In genomic region chr2:45909677-45910191, GRCh38 we compare ENCODE assay signal across 8 cellular contexts.
A peak's percentile ranks its signal among the peaks of the same experiment; 100 is the strongest.
DNase-seq lines count a peak whose midpoint lies in the region; ATAC-seq and TF ChIP-seq lines count a peak whose summit lies in the region.

No MANE protein-coding gene starts in this region.

- H3K4me1 Mint-ChIP-seq in stimulated activated effector memory CD8-positive, alpha-beta T cell treated with anti-CD3 and anti-CD28 coated beads, Interleukin-12 subunit alpha, Interleukin-12 subunit beta, amount 100 ng/mL, for 72 hours, result peaks cover 6% of the 10 kb centered on the region

- no peaks in the 10 kb centered on the region for H3K36me3 ChIP-seq in mucosa of descending colon (ENCODE audit: low read depth)

- H3K9me3 ChIP-seq in mucosa of descending colon, result no peaks in the 10 kb centered on the region

- DNase-seq in NOMO-1 treated with DMSO at 0.1 percent for 48 hours (lab: John Stamatoyannopoulos, UW; ENCODE audit: unreplicated experiment) (peak; percentile 80), mucosa of descending colon (no peak), omental fat pad (ENCODE audit: low spot score) (no peak), cortex of kidney (lab: John Stamatoyannopoulos, UW) (no peak)
- no peak for DNase-seq in stimulated activated effector memory CD8-positive, alpha-beta T cell treated with anti-CD3 and anti-CD28 coated beads, Interleukin-12 subunit alpha, Interleukin-12 subunit beta, amount 100 ng/mL, for 72 hours (ENCODE audit: low spot score in 2 of 2)
- DNase-seq in activated T-cell treated with anti-CD3 and anti-CD28 coated beads, Interleukin-2, amount 50 U/mL, for 48 hours, result no peak

- no peak overlapping the region for H3K4me3 ChIP-seq in mucosa of descending colon

- no peak for TF ChIP-seq CTCF in mucosa of descending colon (IDR thresholded peaks at IDR 0.05)
- TF ChIP-seq CTCF in omental fat pad (IDR thresholded peaks at IDR 0.05), result no peak

- no peak overlapping the region for H3K4me3 Mint-ChIP-seq in stimulated activated effector memory CD8-positive, alpha-beta T cell treated with anti-CD3 and anti-CD28 coated beads, Interleukin-12 subunit alpha, Interleukin-12 subunit beta, amount 100 ng/mL, for 72 hours

- H3K36me3 Mint-ChIP-seq in stimulated activated effector memory CD8-positive, alpha-beta T cell treated with anti-CD3 and anti-CD28 coated beads, Interleukin-12 subunit alpha, Interleukin-12 subunit beta, amount 100 ng/mL, for 72 hours, result no peaks in the 10 kb centered on the region

- ATAC-seq in GM18909 (IDR thresholded peaks at IDR 0.05; ENCODE audit: poor library complexity, unreplicated experiment) (peak; percentile 64), HG02870 (IDR thresholded peaks at IDR 0.05; ENCODE audit: unreplicated experiment) (peak; percentile 82), mucosa of descending colon (peak; percentile 66), omental fat pad (ENCODE audit: low FRiP score) (no peak)
- ATAC-seq in stimulated activated effector memory CD8-positive, alpha-beta T cell treated with anti-CD3 and anti-CD28 coated beads, Interleukin-12 subunit alpha, Interleukin-12 subunit beta, amount 100 ng/mL, for 72 hours, result no peak

- intact Hi-C loops in mucosa of descending colon (cut with DNase I, micrococcal nuclease), result no loop called here

- no peak overlapping the region for H3K27ac Mint-ChIP-seq in stimulated activated effector memory CD8-positive, alpha-beta T cell treated with anti-CD3 and anti-CD28 coated beads, Interleukin-12 subunit alpha, Interleukin-12 subunit beta, amount 100 ng/mL, for 72 hours

- H3K9me3 Mint-ChIP-seq in stimulated activated effector memory CD8-positive, alpha-beta T cell treated with anti-CD3 and anti-CD28 coated beads, Interleukin-12 subunit alpha, Interleukin-12 subunit beta, amount 100 ng/mL, for 72 hours, result no peaks in the 10 kb centered on the region

- H3K4me1 ChIP-seq in mucosa of descending colon (ENCODE audit: low read depth), result peaks cover 6% of the 10 kb centered on the region

Comparison
In these comparisons a context has a peak if more than half of its experiments do, and no peak if none do; other contexts are left out.
1. ATAC-seq: peak in GM18909 (single experiment), HG02870 (single experiment) and mucosa of descending colon (single experiment); none in stimulated activated effector memory CD8-positive, alpha-beta T cell treated with anti-CD3 and anti-CD28 coated beads, Interleukin-12 subunit alpha, Interleukin-12 subunit beta, amount 100 ng/mL, for 72 hours (single experiment) and omental fat pad (single experiment).